In the genomic region with DNA sequence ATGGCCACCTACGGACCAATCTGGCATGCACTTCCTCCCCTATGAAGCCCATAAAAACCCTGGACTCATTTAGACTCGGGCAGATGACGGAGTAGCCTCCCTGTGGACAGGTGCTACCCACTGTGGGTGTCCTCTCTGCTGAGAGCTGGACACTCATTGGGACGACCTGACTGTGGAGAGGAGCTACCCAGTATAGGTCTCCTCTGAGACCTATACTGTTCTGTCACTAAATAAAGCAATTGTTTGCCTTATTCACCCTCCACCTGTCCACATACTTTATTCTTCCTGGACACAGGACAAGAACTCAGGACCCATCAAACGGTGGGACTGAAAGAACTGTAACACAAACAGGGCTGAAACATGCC, we compare ENCODE assay signal across 23 cellular contexts. TPM values are rescaled to one million over a fixed set of nuclear protein-coding genes. Genes with fewer than 3 reads are reported as not detected.
"Had no signal": no experiment of that assay in that cellular context is flagged by ENCODE, and none has a peak within 500 bp of the region (broad histone marks: within the 10 kb centered on the region; RNA-seq: fewer than 3 reads in every experiment).

No MANE protein-coding gene starts in this region.

- H3K4me1 ChIP-seq: heart right ventricle, left ventricle myocardium inferior, sigmoid colon, suprapubic skin, tibial artery, upper lobe of right lung had no signal

- H3K36me3 ChIP-seq: heart right ventricle, left ventricle myocardium inferior, ovary, sigmoid colon, suprapubic skin, thoracic aorta, tibial artery, upper lobe of right lung had no signal

- H3K9me3 ChIP-seq: ovary, sigmoid colon, suprapubic skin, thoracic aorta, tibial artery, upper lobe of right lung had no signal

- ATAC-seq: natural killer cell, right cardiac atrium had no signal

- H3K79me2 ChIP-seq: hepatocyte had no signal

- FAIRE-seq: islet of Langerhans, urothelium cell line had no signal

- H2AFZ ChIP-seq: hepatocyte had no signal

- DNase-seq: heart right ventricle; left ventricle myocardium inferior; mesendoderm; naive B cell; natural killer cell; nephron progenitor cell; ovary; retina; right cardiac atrium; sigmoid colon; stimulated activated CD4-positive, alpha-beta T cell treated with anti-CD3 and anti-CD28 coated beads, Interleukin-4, amount 100 ng/mL, for 24 hours; stimulated activated naive CD4-positive, alpha-beta T cell; tibial artery; trophoblast cell; upper lobe of right lung had no signal

- H3K4me2 ChIP-seq: hepatocyte had no signal

- H3K27me3 ChIP-seq: heart right ventricle, hepatocyte, ovary, sigmoid colon, suprapubic skin, tibial artery, upper lobe of right lung had no signal

- H3K27ac ChIP-seq: heart right ventricle, hepatocyte, left ventricle myocardium inferior, ovary, sigmoid colon, skin epidermis, suprapubic skin, thoracic aorta, tibial artery, upper lobe of right lung had no signal

- H3K4me3 ChIP-seq: heart right ventricle, hepatocyte, left ventricle myocardium inferior, lung, ovary, sigmoid colon, skin epidermis, suprapubic skin, thoracic aorta, tibial artery, upper lobe of right lung had no signal

RNA-seq across cellular contexts. Expression of gene CADM2, which starts 53.3 kb away (rescaled TPM):
- total RNA-seq: glomerular endothelial cell had no signal
